Comparison of ENCODE assay signal across 1 cellular context in genomic region chr16:71882505-71883192, GRCh38.
TF ChIP-seq lines count a peak whose summit lies in the region.

No MANE protein-coding gene starts in this region.

TF ChIP-seq in GM12878, 131 proteins besides CTCF, POLR2A, EP300 and RAD21 (continued from another document and continues in another):
- no peak for TF ChIP-seq CBX3 (IDR thresholded peaks at IDR 0.05; ENCODE audit: borderline replicate concordance, low read depth)
- no peak for TF ChIP-seq TARDBP (IDR thresholded peaks at IDR 0.05; ENCODE audit: borderline replicate concordance)
- no peak for TF ChIP-seq ZBTB33 (IDR thresholded peaks at IDR 0.05)
- TF ChIP-seq IKZF2 (IDR thresholded peaks at IDR 0.05): no peak
- TF ChIP-seq TBL1XR1 (IDR thresholded peaks at IDR 0.05; ENCODE audit: low read depth, low read length): 0 out of 2 replicates have a peak, but pooled peaks have one; percentile 49
- peak; percentile 60; the same call in 1 of the 2 replicates for TF ChIP-seq NFIC (IDR thresholded peaks at IDR 0.05; ENCODE audit: low read depth, low read length)
- no peak for TF ChIP-seq ZSCAN29 (IDR thresholded peaks at IDR 0.05)
- 0 out of 2 replicates have a peak, but pooled peaks have one; percentile 18 for TF ChIP-seq CBFB (IDR thresholded peaks at IDR 0.05; ENCODE audit: low read depth)
- TF ChIP-seq, protein P1, sequence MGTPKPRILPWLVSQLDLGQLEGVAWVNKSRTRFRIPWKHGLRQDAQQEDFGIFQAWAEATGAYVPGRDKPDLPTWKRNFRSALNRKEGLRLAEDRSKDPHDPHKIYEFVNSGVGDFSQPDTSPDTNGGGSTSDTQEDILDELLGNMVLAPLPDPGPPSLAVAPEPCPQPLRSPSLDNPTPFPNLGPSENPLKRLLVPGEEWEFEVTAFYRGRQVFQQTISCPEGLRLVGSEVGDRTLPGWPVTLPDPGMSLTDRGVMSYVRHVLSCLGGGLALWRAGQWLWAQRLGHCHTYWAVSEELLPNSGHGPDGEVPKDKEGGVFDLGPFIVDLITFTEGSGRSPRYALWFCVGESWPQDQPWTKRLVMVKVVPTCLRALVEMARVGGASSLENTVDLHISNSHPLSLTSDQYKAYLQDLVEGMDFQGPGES (IDR thresholded peaks at IDR 0.05): no peak
- TF ChIP-seq, protein P2, sequence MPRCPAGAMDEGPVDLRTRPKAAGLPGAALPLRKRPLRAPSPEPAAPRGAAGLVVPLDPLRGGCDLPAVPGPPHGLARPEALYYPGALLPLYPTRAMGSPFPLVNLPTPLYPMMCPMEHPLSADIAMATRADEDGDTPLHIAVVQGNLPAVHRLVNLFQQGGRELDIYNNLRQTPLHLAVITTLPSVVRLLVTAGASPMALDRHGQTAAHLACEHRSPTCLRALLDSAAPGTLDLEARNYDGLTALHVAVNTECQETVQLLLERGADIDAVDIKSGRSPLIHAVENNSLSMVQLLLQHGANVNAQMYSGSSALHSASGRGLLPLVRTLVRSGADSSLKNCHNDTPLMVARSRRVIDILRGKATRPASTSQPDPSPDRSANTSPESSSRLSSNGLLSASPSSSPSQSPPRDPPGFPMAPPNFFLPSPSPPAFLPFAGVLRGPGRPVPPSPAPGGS (IDR thresholded peaks at IDR 0.05; ENCODE audit: borderline replicate concordance, insufficient read depth, low read depth, low read length, poor library complexity, severe bottlenecking): no peak
- TF ChIP-seq POLR2AphosphoS5 (IDR thresholded peaks at IDR 0.05; ENCODE audit: low read length): no peak
- no peak for TF ChIP-seq EZH2 (IDR thresholded peaks at IDR 0.05; ENCODE audit: borderline replicate concordance, control insufficient read depth, low read depth, low read length)
- TF ChIP-seq BHLHE40 (IDR thresholded peaks at IDR 0.05; ENCODE audit: borderline replicate concordance in 1 of 2, low read depth in 2 of 2, low read length in 1 of 2): no peak
- TF ChIP-seq RAD51 (IDR thresholded peaks at IDR 0.05): no peak
- no peak for TF ChIP-seq ASH2L (IDR thresholded peaks at IDR 0.05; ENCODE audit: borderline replicate concordance, low read depth)
- TF ChIP-seq BCL11A (IDR thresholded peaks at IDR 0.05; ENCODE audit: low read depth, low read length): 0 out of 2 replicates have a peak, but pooled peaks have one; percentile 27
- no peak for TF ChIP-seq NRF1 (conservative IDR thresholded peaks at IDR 0.05; ENCODE audit: low read depth, low read length)
- TF ChIP-seq, protein P3, sequence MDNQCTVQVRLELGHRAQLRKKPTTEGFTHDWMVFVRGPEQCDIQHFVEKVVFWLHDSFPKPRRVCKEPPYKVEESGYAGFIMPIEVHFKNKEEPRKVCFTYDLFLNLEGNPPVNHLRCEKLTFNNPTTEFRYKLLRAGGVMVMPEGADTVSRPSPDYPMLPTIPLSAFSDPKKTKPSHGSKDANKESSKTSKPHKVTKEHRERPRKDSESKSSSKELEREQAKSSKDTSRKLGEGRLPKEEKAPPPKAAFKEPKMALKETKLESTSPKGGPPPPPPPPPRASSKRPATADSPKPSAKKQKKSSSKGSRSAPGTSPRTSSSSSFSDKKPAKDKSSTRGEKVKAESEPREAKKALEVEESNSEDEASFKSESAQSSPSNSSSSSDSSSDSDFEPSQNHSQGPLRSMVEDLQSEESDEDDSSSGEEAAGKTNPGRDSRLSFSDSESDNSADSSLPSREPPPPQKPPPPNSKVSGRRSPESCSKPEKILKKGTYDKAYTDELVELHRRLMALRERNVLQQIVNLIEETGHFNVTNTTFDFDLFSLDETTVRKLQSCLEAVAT (IDR thresholded peaks at IDR 0.05): no peak
- TF ChIP-seq, protein P4, sequence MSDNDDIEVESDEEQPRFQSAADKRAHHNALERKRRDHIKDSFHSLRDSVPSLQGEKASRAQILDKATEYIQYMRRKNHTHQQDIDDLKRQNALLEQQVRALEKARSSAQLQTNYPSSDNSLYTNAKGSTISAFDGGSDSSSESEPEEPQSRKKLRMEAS (IDR thresholded peaks at IDR 0.05; ENCODE audit: low read depth, low read length): no peak
- TF ChIP-seq ZNF622 (IDR thresholded peaks at IDR 0.05): no peak
- no peak for TF ChIP-seq MEF2B (IDR thresholded peaks at IDR 0.05; ENCODE audit: partially characterized antibody, poor library complexity, severe bottlenecking)
- 0 out of 2 replicates have a peak, but pooled peaks have one; percentile 65 for TF ChIP-seq CBX5 (IDR thresholded peaks at IDR 0.05; ENCODE audit: low read depth)
- TF ChIP-seq, protein P5, sequence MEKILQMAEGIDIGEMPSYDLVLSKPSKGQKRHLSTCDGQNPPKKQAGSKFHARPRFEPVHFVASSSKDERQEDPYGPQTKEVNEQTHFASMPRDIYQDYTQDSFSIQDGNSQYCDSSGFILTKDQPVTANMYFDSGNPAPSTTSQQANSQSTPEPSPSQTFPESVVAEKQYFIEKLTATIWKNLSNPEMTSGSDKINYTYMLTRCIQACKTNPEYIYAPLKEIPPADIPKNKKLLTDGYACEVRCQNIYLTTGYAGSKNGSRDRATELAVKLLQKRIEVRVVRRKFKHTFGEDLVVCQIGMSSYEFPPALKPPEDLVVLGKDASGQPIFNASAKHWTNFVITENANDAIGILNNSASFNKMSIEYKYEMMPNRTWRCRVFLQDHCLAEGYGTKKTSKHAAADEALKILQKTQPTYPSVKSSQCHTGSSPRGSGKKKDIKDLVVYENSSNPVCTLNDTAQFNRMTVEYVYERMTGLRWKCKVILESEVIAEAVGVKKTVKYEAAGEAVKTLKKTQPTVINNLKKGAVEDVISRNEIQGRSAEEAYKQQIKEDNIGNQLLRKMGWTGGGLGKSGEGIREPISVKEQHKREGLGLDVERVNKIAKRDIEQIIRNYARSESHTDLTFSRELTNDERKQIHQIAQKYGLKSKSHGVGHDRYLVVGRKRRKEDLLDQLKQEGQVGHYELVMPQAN (conservative IDR thresholded peaks at IDR 0.05): no peak
- no peak for TF ChIP-seq ZNF384 (IDR thresholded peaks at IDR 0.05; ENCODE audit: borderline replicate concordance, low read depth, low read length)
- TF ChIP-seq, protein P6, sequence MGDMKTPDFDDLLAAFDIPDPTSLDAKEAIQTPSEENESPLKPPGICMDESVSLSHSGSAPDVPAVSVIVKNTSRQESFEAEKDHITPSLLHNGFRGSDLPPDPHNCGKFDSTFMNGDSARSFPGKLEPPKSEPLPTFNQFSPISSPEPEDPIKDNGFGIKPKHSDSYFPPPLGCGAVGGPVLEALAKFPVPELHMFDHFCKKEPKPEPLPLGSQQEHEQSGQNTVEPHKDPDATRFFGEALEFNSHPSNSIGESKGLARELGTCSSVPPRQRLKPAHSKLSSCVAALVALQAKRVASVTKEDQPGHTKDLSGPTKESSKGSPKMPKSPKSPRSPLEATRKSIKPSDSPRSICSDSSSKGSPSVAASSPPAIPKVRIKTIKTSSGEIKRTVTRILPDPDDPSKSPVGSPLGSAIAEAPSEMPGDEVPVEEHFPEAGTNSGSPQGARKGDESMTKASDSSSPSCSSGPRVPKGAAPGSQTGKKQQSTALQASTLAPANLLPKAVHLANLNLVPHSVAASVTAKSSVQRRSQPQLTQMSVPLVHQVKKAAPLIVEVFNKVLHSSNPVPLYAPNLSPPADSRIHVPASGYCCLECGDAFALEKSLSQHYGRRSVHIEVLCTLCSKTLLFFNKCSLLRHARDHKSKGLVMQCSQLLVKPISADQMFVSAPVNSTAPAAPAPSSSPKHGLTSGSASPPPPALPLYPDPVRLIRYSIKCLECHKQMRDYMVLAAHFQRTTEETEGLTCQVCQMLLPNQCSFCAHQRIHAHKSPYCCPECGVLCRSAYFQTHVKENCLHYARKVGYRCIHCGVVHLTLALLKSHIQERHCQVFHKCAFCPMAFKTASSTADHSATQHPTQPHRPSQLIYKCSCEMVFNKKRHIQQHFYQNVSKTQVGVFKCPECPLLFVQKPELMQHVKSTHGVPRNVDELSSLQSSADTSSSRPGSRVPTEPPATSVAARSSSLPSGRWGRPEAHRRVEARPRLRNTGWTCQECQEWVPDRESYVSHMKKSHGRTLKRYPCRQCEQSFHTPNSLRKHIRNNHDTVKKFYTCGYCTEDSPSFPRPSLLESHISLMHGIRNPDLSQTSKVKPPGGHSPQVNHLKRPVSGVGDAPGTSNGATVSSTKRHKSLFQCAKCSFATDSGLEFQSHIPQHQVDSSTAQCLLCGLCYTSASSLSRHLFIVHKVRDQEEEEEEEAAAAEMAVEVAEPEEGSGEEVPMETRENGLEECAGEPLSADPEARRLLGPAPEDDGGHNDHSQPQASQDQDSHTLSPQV (IDR thresholded peaks at IDR 0.05): no peak
- TF ChIP-seq LARP7 (IDR thresholded peaks at IDR 0.05): no peak
- TF ChIP-seq PKNOX1 (IDR thresholded peaks at IDR 0.05): no peak
- TF ChIP-seq KDM1A (IDR thresholded peaks at IDR 0.05; ENCODE audit: borderline replicate concordance): no peak
- TF ChIP-seq, protein P7, sequence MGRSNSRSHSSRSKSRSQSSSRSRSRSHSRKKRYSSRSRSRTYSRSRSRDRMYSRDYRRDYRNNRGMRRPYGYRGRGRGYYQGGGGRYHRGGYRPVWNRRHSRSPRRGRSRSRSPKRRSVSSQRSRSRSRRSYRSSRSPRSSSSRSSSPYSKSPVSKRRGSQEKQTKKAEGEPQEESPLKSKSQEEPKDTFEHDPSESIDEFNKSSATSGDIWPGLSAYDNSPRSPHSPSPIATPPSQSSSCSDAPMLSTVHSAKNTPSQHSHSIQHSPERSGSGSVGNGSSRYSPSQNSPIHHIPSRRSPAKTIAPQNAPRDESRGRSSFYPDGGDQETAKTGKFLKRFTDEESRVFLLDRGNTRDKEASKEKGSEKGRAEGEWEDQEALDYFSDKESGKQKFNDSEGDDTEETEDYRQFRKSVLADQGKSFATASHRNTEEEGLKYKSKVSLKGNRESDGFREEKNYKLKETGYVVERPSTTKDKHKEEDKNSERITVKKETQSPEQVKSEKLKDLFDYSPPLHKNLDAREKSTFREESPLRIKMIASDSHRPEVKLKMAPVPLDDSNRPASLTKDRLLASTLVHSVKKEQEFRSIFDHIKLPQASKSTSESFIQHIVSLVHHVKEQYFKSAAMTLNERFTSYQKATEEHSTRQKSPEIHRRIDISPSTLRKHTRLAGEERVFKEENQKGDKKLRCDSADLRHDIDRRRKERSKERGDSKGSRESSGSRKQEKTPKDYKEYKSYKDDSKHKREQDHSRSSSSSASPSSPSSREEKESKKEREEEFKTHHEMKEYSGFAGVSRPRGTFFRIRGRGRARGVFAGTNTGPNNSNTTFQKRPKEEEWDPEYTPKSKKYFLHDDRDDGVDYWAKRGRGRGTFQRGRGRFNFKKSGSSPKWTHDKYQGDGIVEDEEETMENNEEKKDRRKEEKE (IDR thresholded peaks at IDR 0.05): no peak
- no peak for TF ChIP-seq BRCA1 (IDR thresholded peaks at IDR 0.05; ENCODE audit: low read depth, low read length)
- no peak for TF ChIP-seq ETV6 (conservative IDR thresholded peaks at IDR 0.05 in 1 of 2, IDR thresholded peaks at IDR 0.05 in 1 of 2; ENCODE audit: borderline replicate concordance in 1 of 2, low read depth in 1 of 2)
- TF ChIP-seq FOXK2 (IDR thresholded peaks at IDR 0.05): peak; percentile 45
- no peak for TF ChIP-seq CHD1 (IDR thresholded peaks at IDR 0.05; ENCODE audit: low read depth, low read length)
- no peak for TF ChIP-seq E2F4 (IDR thresholded peaks at IDR 0.05; ENCODE audit: low read depth, low read length)
- TF ChIP-seq, protein P8, sequence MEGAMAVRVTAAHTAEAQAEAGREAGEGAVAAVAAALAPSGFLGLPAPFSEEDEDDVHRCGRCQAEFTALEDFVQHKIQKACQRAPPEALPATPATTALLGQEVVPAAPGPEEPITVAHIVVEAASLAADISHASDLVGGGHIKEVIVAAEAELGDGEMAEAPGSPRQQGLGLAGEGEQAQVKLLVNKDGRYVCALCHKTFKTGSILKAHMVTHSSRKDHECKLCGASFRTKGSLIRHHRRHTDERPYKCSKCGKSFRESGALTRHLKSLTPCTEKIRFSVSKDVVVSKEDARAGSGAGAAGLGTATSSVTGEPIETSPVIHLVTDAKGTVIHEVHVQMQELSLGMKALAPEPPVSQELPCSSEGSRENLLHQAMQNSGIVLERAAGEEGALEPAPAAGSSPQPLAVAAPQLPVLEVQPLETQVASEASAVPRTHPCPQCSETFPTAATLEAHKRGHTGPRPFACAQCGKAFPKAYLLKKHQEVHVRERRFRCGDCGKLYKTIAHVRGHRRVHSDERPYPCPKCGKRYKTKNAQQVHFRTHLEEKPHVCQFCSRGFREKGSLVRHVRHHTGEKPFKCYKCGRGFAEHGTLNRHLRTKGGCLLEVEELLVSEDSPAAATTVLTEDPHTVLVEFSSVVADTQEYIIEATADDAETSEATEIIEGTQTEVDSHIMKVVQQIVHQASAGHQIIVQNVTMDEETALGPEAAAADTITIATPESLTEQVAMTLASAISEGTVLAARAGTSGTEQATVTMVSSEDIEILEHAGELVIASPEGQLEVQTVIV (IDR thresholded peaks at IDR 0.05; ENCODE audit: borderline replicate concordance, partially characterized antibody): no peak
- TF ChIP-seq NFYA (IDR thresholded peaks at IDR 0.05; ENCODE audit: borderline replicate concordance, low read depth, low read length): no peak
- TF ChIP-seq SMARCA5 (IDR thresholded peaks at IDR 0.05): no peak; the same call in 1 of the 2 replicates
- TF ChIP-seq ATF3 (IDR thresholded peaks at IDR 0.05; ENCODE audit: borderline replicate concordance, extremely low read depth, low read depth, low read length): no peak
- no peak for TF ChIP-seq ZNF274 (IDR thresholded peaks at IDR 0.05; ENCODE audit: insufficient read depth, insufficient read length)
